In the genomic region with DNA sequence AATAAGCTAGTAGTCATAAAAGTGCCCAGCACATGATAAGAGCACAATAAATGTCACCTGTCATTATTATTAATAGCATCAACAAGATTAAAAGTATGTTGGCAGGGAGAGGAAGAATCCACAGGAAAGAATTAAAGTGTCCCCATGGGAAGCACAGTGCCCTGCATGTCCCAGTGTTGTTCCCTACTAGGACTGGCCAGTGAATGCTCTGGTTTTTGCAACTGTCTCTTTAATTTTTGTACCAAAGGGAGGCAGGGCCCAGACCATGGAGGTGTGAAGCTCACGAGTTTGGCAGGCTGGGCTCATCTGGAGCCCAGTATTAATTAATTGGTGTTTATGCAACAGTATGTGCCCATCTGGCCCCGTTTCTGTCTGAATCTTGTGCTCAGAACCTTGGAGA, we compare ENCODE assay signal across 12 cellular contexts.
DNase-seq lines count a peak whose midpoint lies in the region; ATAC-seq, FAIRE-seq and TF ChIP-seq lines count a peak whose summit lies in the region.
"Had no signal": no experiment of that assay in that cellular context is flagged by ENCODE, and none has a peak within 500 bp of the region (broad histone marks: within the 10 kb centered on the region; RNA-seq: fewer than 3 reads in every experiment).

No MANE protein-coding gene starts in this region.

- H3K79me2 ChIP-seq in KMS-11 (ENCODE audit: insufficient read depth, low read depth) = no peaks in the 10 kb centered on the region

- no peak overlapping the region for H3K9ac ChIP-seq in KMS-11

- DNase-seq in GM19239 (ENCODE audit: insufficient read length, low spot score) (no peak), cerebellum (ENCODE audit: low spot score) (peak; percentile 48), omental fat pad (ENCODE audit: low spot score) (no peak), kidney tubule cell (ENCODE audit: low spot score) (no peak), cerebellar cortex (ENCODE audit: low spot score) (no peak), EL (no peak), urothelium cell line (ENCODE audit: low spot score) (no peak)

- FAIRE-seq in GM19239 (lab: Jason Lieb, UNC) (peak; percentile 4), urothelium cell line (lab: Jason Lieb, UNC) (no peak)
- FAIRE-seq: bronchial epithelial cell had no signal

- no peaks in the 10 kb centered on the region for H3K36me3 ChIP-seq in KMS-11 (ENCODE audit: insufficient read depth)
- H3K36me3 ChIP-seq: SJCRH30, transverse colon had no signal

- peak; percentile 12 for ATAC-seq in omental fat pad (ENCODE audit: low FRiP score)

- no peaks in the 10 kb centered on the region for H4K20me1 ChIP-seq in KMS-11 (ENCODE audit: insufficient read depth)

- no peak overlapping the region for H3K4me2 ChIP-seq in KMS-11
- H3K4me2 ChIP-seq: PC-9 had no signal

- H2AFZ ChIP-seq in KMS-11 (ENCODE audit: low read depth) = 0 out of 2 replicates have a peak overlapping the region, but pooled peaks have one; percentile 10
- H2AFZ ChIP-seq: PC-9 had no signal

- H3K27ac ChIP-seq in KMS-11 = no peak overlapping the region
- H3K27ac ChIP-seq: PC-9, SJCRH30 had no signal

- no peaks in the 10 kb centered on the region for H3K27me3 ChIP-seq in KMS-11 (ENCODE audit: insufficient read depth, low read depth)
- H3K27me3 ChIP-seq: SJCRH30, transverse colon had no signal

- no peak overlapping the region for H3K4me3 ChIP-seq in KMS-11 (IDR thresholded peaks at IDR 0.05; ENCODE audit: insufficient read depth, low read depth, low read length)
- H3K4me3 ChIP-seq: PC-9, SJCRH30, transverse colon had no signal

- TF ChIP-seq CTCF in KMS-11 (conservative IDR thresholded peaks at IDR 0.05; ENCODE audit: low read depth, low read length) (no peak), omental fat pad (IDR thresholded peaks at IDR 0.05) (no peak)

- no peaks in the 10 kb centered on the region for H3K4me1 ChIP-seq in KMS-11 (ENCODE audit: low read depth, poor library complexity, severe bottlenecking)
